ENCODE assay signal across 25 cellular contexts in genomic region chr20:53071833-53072232, GRCh38.
DNase-seq lines count a peak whose midpoint lies in the region; ATAC-seq lines count a peak whose summit lies in the region.
"Had no signal": no experiment of that assay in that cellular context is flagged by ENCODE, and none has a peak within 500 bp of the region (broad histone marks: within the 10 kb centered on the region; RNA-seq: fewer than 3 reads in every experiment).

No MANE protein-coding gene starts in this region.

- DNase-seq in activated T-cell treated with anti-CD3 and anti-CD28 coated beads, Interleukin-2, amount 50 U/mL, for 72 hours, result peak; percentile 23 to 45
- DNase-seq in activated T-cell treated with anti-CD3 and anti-CD28 coated beads, Interleukin-2, amount 50 U/mL, for 4 hours, result no peak
- DNase-seq in activated naive CD4-positive, alpha-beta T cell treated with anti-CD3 and anti-CD28 coated beads, Interleukin-2, amount 50 U/mL, for 72 hours (ENCODE audit: low spot score in 2 of 2), result peak in 1 of 2 donors; percentile 38
- DNase-seq in stimulated activated CD4-positive, alpha-beta T cell treated with anti-CD3 and anti-CD28 coated beads, Interleukin-1b, Interleukin-23, amount 100 ng/mL, for 48 hours, result peak; percentile 39
- DNase-seq in mucosa of gallbladder (ENCODE audit: low spot score), result no peak
- no peak for DNase-seq in glomerular visceral epithelial cell (ENCODE audit: extremely low spot score)
- DNase-seq: activated CD8-positive, alpha-beta T cell treated with anti-CD3 and anti-CD28 coated beads, Interleukin-2, amount 10 ng/mL, durations not matched to agents 7 days and 5 days; central memory CD4-positive, alpha-beta T cell; DMS53; gastrocnemius medialis; H9; left cardiac atrium; mammary epithelial cell; NCI-H2029 treated with DMSO at 0.1 percent for 48 hours; NCI-H2227 treated with DMSO at 0.1 percent for 48 hours; NCI-H526 treated with DMSO at 0.1 percent for 48 hours; occipital lobe; psoas muscle; Right ventricle myocardium superior; substantia nigra had no signal

- peak overlapping the region; percentile 70 to 86 for H3K4me3 Mint-ChIP-seq in activated T-cell treated with anti-CD3 and anti-CD28 coated beads, Interleukin-2, amount 50 U/mL, for 72 hours
- no peak overlapping the region for H3K4me3 Mint-ChIP-seq in activated T-cell treated with anti-CD3 and anti-CD28 coated beads, Interleukin-2, amount 50 U/mL, for 4 hours
- H3K4me3 Mint-ChIP-seq in T-helper 1 cell treated with Interleukin-12 subunit alpha and Interleukin-12 subunit beta and Interleukin-4 antibody, amounts not matched to agents 30 μg/mL and 1 μg/mL, for 36 hours, result peak overlapping the region; percentile 4
- H3K4me3 Mint-ChIP-seq: activated CD8-positive, alpha-beta T cell treated with anti-CD3 and anti-CD28 coated beads, Interleukin-2, amount 10 ng/mL, durations not matched to agents 7 days and 5 days; dendritic cell treated with granulocyte-macrophage colony-stimulating factor and Interleukin-4, amounts not matched to agents 40 ng/mL and 50 ng/mL, for 4 days; H9; type B pancreatic cell had no signal

- H3K27me3 Mint-ChIP-seq in activated T-cell treated with anti-CD3 and anti-CD28 coated beads, Interleukin-2, amount 50 U/mL, for 72 hours (ENCODE audit: low read depth), result no peaks in the 10 kb centered on the region
- H3K27me3 Mint-ChIP-seq in activated T-cell treated with anti-CD3 and anti-CD28 coated beads, Interleukin-2, amount 50 U/mL, for 4 hours (ENCODE audit: low read depth), result peaks cover 2% of the 10 kb centered on the region
- no peaks in the 10 kb centered on the region for H3K27me3 Mint-ChIP-seq in T-helper 1 cell treated with Interleukin-12 subunit alpha and Interleukin-12 subunit beta and Interleukin-4 antibody, amounts not matched to agents 30 μg/mL and 1 μg/mL, for 36 hours (ENCODE audit: low read depth)
- H3K27me3 Mint-ChIP-seq: dendritic cell treated with granulocyte-macrophage colony-stimulating factor and Interleukin-4, amounts not matched to agents 40 ng/mL and 50 ng/mL, for 4 days had no signal

- H3K4me1 Mint-ChIP-seq in activated T-cell treated with anti-CD3 and anti-CD28 coated beads, Interleukin-2, amount 50 U/mL, for 72 hours (ENCODE audit: low read depth), result peaks cover 48% of the 10 kb centered on the region
- H3K4me1 Mint-ChIP-seq in activated T-cell treated with anti-CD3 and anti-CD28 coated beads, Interleukin-2, amount 50 U/mL, for 4 hours (ENCODE audit: low read depth), result peaks cover 44% of the 10 kb centered on the region
- peaks cover 38% of the 10 kb centered on the region for H3K4me1 Mint-ChIP-seq in T-helper 1 cell treated with Interleukin-12 subunit alpha and Interleukin-12 subunit beta and Interleukin-4 antibody, amounts not matched to agents 30 μg/mL and 1 μg/mL, for 36 hours (ENCODE audit: low read depth)

- peak in 1 of 2 donors; percentile 21 for ATAC-seq in activated T-cell treated with anti-CD3 and anti-CD28 coated beads, Interleukin-2, amount 50 U/mL, for 72 hours (replicated peaks in 1 of 2)
- ATAC-seq in activated T-cell treated with anti-CD3 and anti-CD28 coated beads, Interleukin-2, amount 50 U/mL, for 4 hours, result no peak
- ATAC-seq in activated naive CD4-positive, alpha-beta T cell treated with anti-CD3 and anti-CD28 coated beads, Interleukin-2, amount 50 U/mL, for 72 hours, result peak in 1 of 2 donors; percentile 43
- no peak for ATAC-seq in GM19324 (IDR thresholded peaks at IDR 0.05; ENCODE audit: low FRiP score, unreplicated experiment)
- ATAC-seq: activated CD8-positive, alpha-beta T cell treated with anti-CD3 and anti-CD28 coated beads, Interleukin-2, amount 10 ng/mL, durations not matched to agents 7 days and 5 days; gastrocnemius medialis; left cardiac atrium; psoas muscle had no signal

- H3K9me3 Mint-ChIP-seq in activated T-cell treated with anti-CD3 and anti-CD28 coated beads, Interleukin-2, amount 50 U/mL, for 72 hours, result peaks cover 9 to 10% of the 10 kb centered on the region in 2 donors
- H3K9me3 Mint-ChIP-seq in activated T-cell treated with anti-CD3 and anti-CD28 coated beads, Interleukin-2, amount 50 U/mL, for 4 hours, result peaks cover 7% of the 10 kb centered on the region
- H3K9me3 Mint-ChIP-seq in T-helper 1 cell treated with Interleukin-12 subunit alpha and Interleukin-12 subunit beta and Interleukin-4 antibody, amounts not matched to agents 30 μg/mL and 1 μg/mL, for 36 hours, result peaks cover 6% of the 10 kb centered on the region
- peaks cover 11 to 15% of the 10 kb centered on the region in 2 donors for H3K9me3 Mint-ChIP-seq in activated naive CD4-positive, alpha-beta T cell treated with anti-CD3 and anti-CD28 coated beads, Interleukin-2, amount 50 U/mL, for 72 hours
- H3K9me3 Mint-ChIP-seq: dendritic cell treated with granulocyte-macrophage colony-stimulating factor and Interleukin-4, amounts not matched to agents 40 ng/mL and 50 ng/mL, for 4 days had no signal

- peaks cover 13 to 20% of the 10 kb centered on the region in 2 donors for H3K36me3 Mint-ChIP-seq in activated T-cell treated with anti-CD3 and anti-CD28 coated beads, Interleukin-2, amount 50 U/mL, for 72 hours (ENCODE audit: insufficient read depth in 2 of 2)
- peaks cover 16% of the 10 kb centered on the region for H3K36me3 Mint-ChIP-seq in activated T-cell treated with anti-CD3 and anti-CD28 coated beads, Interleukin-2, amount 50 U/mL, for 4 hours (ENCODE audit: insufficient read depth)
- peaks cover 12% of the 10 kb centered on the region for H3K36me3 Mint-ChIP-seq in T-helper 1 cell treated with Interleukin-12 subunit alpha and Interleukin-12 subunit beta and Interleukin-4 antibody, amounts not matched to agents 30 μg/mL and 1 μg/mL, for 36 hours (ENCODE audit: low read depth)
- peaks cover 18 to 50% of the 10 kb centered on the region in 2 donors for H3K36me3 Mint-ChIP-seq in activated naive CD4-positive, alpha-beta T cell treated with anti-CD3 and anti-CD28 coated beads, Interleukin-2, amount 50 U/mL, for 72 hours

- H3K27ac Mint-ChIP-seq in activated T-cell treated with anti-CD3 and anti-CD28 coated beads, Interleukin-2, amount 50 U/mL, for 72 hours, result peak overlapping the region; percentile 97
- peak overlapping the region; percentile 76 for H3K27ac Mint-ChIP-seq in T-helper 1 cell treated with Interleukin-12 subunit alpha and Interleukin-12 subunit beta and Interleukin-4 antibody, amounts not matched to agents 30 μg/mL and 1 μg/mL, for 36 hours
- H3K27ac Mint-ChIP-seq in activated naive CD4-positive, alpha-beta T cell treated with anti-CD3 and anti-CD28 coated beads, Interleukin-2, amount 50 U/mL, for 72 hours, result peak overlapping the region; percentile 90 to 99
- H3K27ac Mint-ChIP-seq: activated CD8-positive, alpha-beta T cell treated with anti-CD3 and anti-CD28 coated beads, Interleukin-2, amount 10 ng/mL, durations not matched to agents 7 days and 5 days; B cell; dendritic cell treated with granulocyte-macrophage colony-stimulating factor and Interleukin-4, amounts not matched to agents 40 ng/mL and 50 ng/mL, for 4 days; H9; type B pancreatic cell had no signal

Comparison
In these comparisons a context has a peak if more than half of its experiments do, and no peak if none do; other contexts are left out.
1. DNase-seq: peak in activated T-cell treated with anti-CD3 and anti-CD28 coated beads, Interleukin-2, amount 50 U/mL, for 72 hours (2 of 2) and stimulated activated CD4-positive, alpha-beta T cell treated with anti-CD3 and anti-CD28 coated beads, Interleukin-1b, Interleukin-23, amount 100 ng/mL, for 48 hours (single experiment); none in activated T-cell treated with anti-CD3 and anti-CD28 coated beads, Interleukin-2, amount 50 U/mL, for 4 hours (single experiment), mucosa of gallbladder (single experiment) and glomerular visceral epithelial cell (single experiment).
2. Peak in every context shown above with its lines, with median percentiles within 50 percentile points of each other: H3K27ac Mint-ChIP-seq.